19 cellular contexts compared by ENCODE assay signal in the genomic region with DNA sequence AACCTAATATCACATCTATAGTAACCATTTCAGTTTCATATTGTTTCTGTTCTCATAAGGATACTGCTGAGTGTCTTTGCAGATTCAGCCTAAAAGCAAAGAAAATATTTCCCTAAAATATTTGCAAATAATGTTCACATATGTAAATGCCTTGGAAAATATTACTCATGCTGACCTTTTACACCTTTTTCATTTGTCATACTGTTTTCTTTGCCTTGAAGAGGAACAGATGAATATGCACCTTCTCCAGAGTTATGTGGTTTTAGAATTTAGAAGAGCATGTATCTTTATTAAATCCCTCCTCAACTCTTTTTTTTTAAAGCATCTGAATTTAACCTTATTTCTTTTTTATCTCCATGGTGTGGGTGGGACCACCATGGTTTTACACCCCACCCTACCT. TPM values are rescaled to one million over a fixed set of nuclear protein-coding genes. Genes with fewer than 3 reads are reported as not detected.
DNase-seq lines count a peak whose midpoint lies in the region; ATAC-seq, FAIRE-seq and TF ChIP-seq lines count a peak whose summit lies in the region.
"Had no signal": no experiment of that assay in that cellular context is flagged by ENCODE, and none has a peak within 500 bp of the region (broad histone marks: within the 10 kb centered on the region; RNA-seq: fewer than 3 reads in every experiment).

No MANE protein-coding gene starts in this region.

- H3K4me3 Mint-ChIP-seq in activated CD4-positive, alpha-beta T cell treated with anti-CD3 and anti-CD28 coated beads for 36 hours, result no peak overlapping the region
- H3K4me3 Mint-ChIP-seq: dendritic cell treated with granulocyte-macrophage colony-stimulating factor and Interleukin-4, amounts not matched to agents 40 ng/mL and 50 ng/mL, for 4 days had no signal

- intact Hi-C loops in activated CD4-positive, alpha-beta T cell treated with anti-CD3 and anti-CD28 coated beads for 36 hours (cut with DNase I, micrococcal nuclease), result loop anchor here (2.0 kb wide), 1 partner anchor 33 kb away; a partner anchor contains a TSS
- intact Hi-C loops in PC-3 (cut with micrococcal nuclease), result no loop called here

- H3K27me3 ChIP-seq in PC-3 (ENCODE audit: low read length) (no peaks in the 10 kb centered on the region), bronchial epithelial cell (ENCODE audit: control insufficient read depth, insufficient read depth, low read length) (no peaks in the 10 kb centered on the region), muscle layer of duodenum (ENCODE audit: low read depth, low read length) (no peaks in the 10 kb centered on the region)
- H3K27me3 ChIP-seq: right atrium auricular region had no signal

- no peaks in the 10 kb centered on the region for H3K9me2 ChIP-seq in PC-3 (replicated peaks; ENCODE audit: low read length)
- H3K9me2 ChIP-seq: SK-N-SH had no signal

- no peaks in the 10 kb centered on the region for H3K9me3 Mint-ChIP-seq in activated CD4-positive, alpha-beta T cell treated with anti-CD3 and anti-CD28 coated beads for 36 hours (ENCODE audit: low read depth)
- H3K9me3 Mint-ChIP-seq: dendritic cell treated with granulocyte-macrophage colony-stimulating factor and Interleukin-4, amounts not matched to agents 40 ng/mL and 50 ng/mL, for 4 days had no signal

- no peaks in the 10 kb centered on the region for H3F3A ChIP-seq in PC-3 (ENCODE audit: low read length, unreplicated experiment)

- no peak for FAIRE-seq in bronchial epithelial cell (lab: Jason Lieb, UNC)
- FAIRE-seq: HTR-8/SVneo had no signal

- H3K27ac ChIP-seq in PC-3 (ENCODE audit: low read length) (0 out of 2 replicates have a peak overlapping the region, but pooled peaks have one; percentile 5), muscle layer of duodenum (ENCODE audit: low read length) (peak overlapping the region; percentile 24)
- H3K27ac ChIP-seq: right atrium auricular region had no signal

- no peaks in the 10 kb centered on the region for H3K27me3 Mint-ChIP-seq in activated CD4-positive, alpha-beta T cell treated with anti-CD3 and anti-CD28 coated beads for 36 hours
- H3K27me3 Mint-ChIP-seq: dendritic cell treated with granulocyte-macrophage colony-stimulating factor and Interleukin-4, amounts not matched to agents 40 ng/mL and 50 ng/mL, for 4 days had no signal

- no peaks in the 10 kb centered on the region for H3K79me2 ChIP-seq in PC-3 (ENCODE audit: low read length)

- H3K4me1 Mint-ChIP-seq in activated CD4-positive, alpha-beta T cell treated with anti-CD3 and anti-CD28 coated beads for 36 hours, result peaks cover 26% of the 10 kb centered on the region

- peaks cover 44% of the 10 kb centered on the region for H3K36me3 ChIP-seq in PC-3 (ENCODE audit: low read depth, low read length)
- peaks cover 2% of the 10 kb centered on the region for H3K36me3 ChIP-seq in bronchial epithelial cell (ENCODE audit: control insufficient read depth, insufficient read depth, low read length)
- peaks cover 33 to 40% of the 10 kb centered on the region in 2 donors for H3K36me3 ChIP-seq in muscle layer of duodenum (ENCODE audit: control insufficient read depth in 1 of 2, insufficient read depth in 2 of 2, low read length in 2 of 2)

- no peak for TF ChIP-seq CTCF in PC-3 (conservative IDR thresholded peaks at IDR 0.05; ENCODE audit: low read depth, low read length)
- no peak for TF ChIP-seq CTCF in bronchial epithelial cell (IDR thresholded peaks at IDR 0.05; ENCODE audit: insufficient read depth, low read length, severe bottlenecking)

- POLR2A ChIA-PET in activated CD4-positive, alpha-beta T cell treated with anti-CD3 and anti-CD28 coated beads for 36 hours (lab: Charles Lee), result no interaction called here
- POLR2A ChIA-PET in PC-3 (lab: Charles Lee; ENCODE audit: unreplicated experiment), result no interaction called here

- peaks cover 21% of the 10 kb centered on the region for H3K4me1 ChIP-seq in PC-3 (ENCODE audit: insufficient read depth, low read length)
- H3K4me1 ChIP-seq in muscle layer of duodenum (ENCODE audit: control insufficient read depth in 1 of 2, insufficient read depth in 2 of 2, low read length in 2 of 2), result peaks cover 0 to 3% of the 10 kb centered on the region in 2 donors
- H3K4me1 ChIP-seq: right atrium auricular region had no signal

- no TSS peak for BruUV-seq in PC-3 (replicated peaks; lab: Mats Ljungman, UMichigan)

- no peaks in the 10 kb centered on the region for H4K20me1 ChIP-seq in PC-3 (ENCODE audit: low read length)

- no peak overlapping the region for H3K9ac ChIP-seq in PC-3 (ENCODE audit: low read length)
- H3K9ac ChIP-seq: SK-N-SH had no signal

- no peaks in the 10 kb centered on the region for H3K9me3 ChIP-seq in PC-3 (ENCODE audit: low read length)
- H3K9me3 ChIP-seq in muscle layer of duodenum (ENCODE audit: control insufficient read depth in 1 of 2, low read length in 2 of 2), result no peaks in the 10 kb centered on the region
- H3K9me3 ChIP-seq: SK-N-SH had no signal

- H3K4me3 ChIP-seq in PC-3 (ENCODE audit: low read length) (no peak overlapping the region), bronchial epithelial cell (ENCODE audit: low read depth, low read length) (no peak overlapping the region), muscle layer of duodenum (ENCODE audit: low read depth in 1 of 2, low read length in 2 of 2) (no peak overlapping the region)
- H3K4me3 ChIP-seq: right atrium auricular region had no signal

- no peak for DNase-seq in activated CD4-positive, alpha-beta T cell treated with anti-CD3 and anti-CD28 coated beads for 36 hours
- DNase-seq in activated CD4-positive, alpha-beta T cell treated with anti-CD3 and anti-CD28 coated beads for 48 hours, result no peak
- DNase-seq in PC-3, result peak; percentile 59
- peak; percentile 64 for DNase-seq in bronchial epithelial cell (ENCODE audit: low read depth)
- no peak for DNase-seq in NCI-H187 (lab: John Stamatoyannopoulos, UW)
- no peak for DNase-seq in activated effector memory CD4-positive, alpha-beta T cell treated with anti-CD3 and anti-CD28 coated beads, Interleukin-2, amount 50 U/mL, for 16 hours
- DNase-seq: 8988T; activated CD4-positive, alpha-beta T cell treated with anti-CD3 and anti-CD28 coated beads, Interleukin-2, amount 50 U/mL, for 1 hour; DMS 273 treated with DMSO at 0.1 percent for 48 hours; erythroblast; NCI-H1436; NCI-H774; nucleus accumbens; SK-N-SH had no signal

- peak overlapping the region; percentile 89 for H3K27ac Mint-ChIP-seq in activated CD4-positive, alpha-beta T cell treated with anti-CD3 and anti-CD28 coated beads for 36 hours
- H3K27ac Mint-ChIP-seq: dendritic cell treated with granulocyte-macrophage colony-stimulating factor and Interleukin-4, amounts not matched to agents 40 ng/mL and 50 ng/mL, for 4 days had no signal

- peak; percentile 40 for ATAC-seq in activated CD4-positive, alpha-beta T cell treated with anti-CD3 and anti-CD28 coated beads for 36 hours
- ATAC-seq in PC-3 (peak; percentile 40), GM18502 (IDR thresholded peaks at IDR 0.05; ENCODE audit: poor library complexity, unreplicated experiment) (no peak)

- peak overlapping the region; percentile 41 for H3K4me2 ChIP-seq in PC-3 (ENCODE audit: low read length)
- H3K4me2 ChIP-seq: SK-N-SH had no signal

- CTCF ChIA-PET in activated CD4-positive, alpha-beta T cell treated with anti-CD3 and anti-CD28 coated beads for 36 hours (lab: Charles Lee), result interaction anchor here (1.2 to 2.7 kb wide), 5 partner anchors 9 to 25 kb away, joined by 3 to 8 read pairs (median 3); no protein-coding TSS in a partner anchor
- CTCF ChIA-PET in PC-3 (lab: Charles Lee), result no interaction called here

- H3K36me3 Mint-ChIP-seq in activated CD4-positive, alpha-beta T cell treated with anti-CD3 and anti-CD28 coated beads for 36 hours (ENCODE audit: low read depth), result peaks cover 35% of the 10 kb centered on the region

- no peak overlapping the region for H2AFZ ChIP-seq in PC-3 (ENCODE audit: low read length)

RNA-seq across cellular contexts. Expression of a gene that starts 32.5 kb away (rescaled TPM):
- total RNA-seq in activated CD4-positive, alpha-beta T cell treated with anti-CD3 and anti-CD28 coated beads for 36 hours, result 10 to 100 TPM; 22.0 to 24.3 TPM
- total RNA-seq in PC-3 (2014; rRNA removed) (23.3 and 29.0 TPM in 2 replicates), bronchial epithelial cell (15.0 and 22.0 TPM in 2 replicates)

RNA-seq across cellular contexts. Expression of a gene that starts 32.6 kb away (rescaled TPM):
- 10 to 100 TPM; 22.0 to 23.1 TPM for total RNA-seq in activated CD4-positive, alpha-beta T cell treated with anti-CD3 and anti-CD28 coated beads for 36 hours
- total RNA-seq in PC-3 (2014; rRNA removed) (13.7 and 18.7 TPM in 2 replicates), bronchial epithelial cell (15.2 and 16.6 TPM in 2 replicates)

Comparison
In these comparisons a context has a peak if more than half of its experiments do, and no peak if none do; other contexts are left out.
1. DNase-seq: peak in PC-3 (single experiment) and bronchial epithelial cell (single experiment); none in activated CD4-positive, alpha-beta T cell treated with anti-CD3 and anti-CD28 coated beads for 36 hours (single experiment), activated CD4-positive, alpha-beta T cell treated with anti-CD3 and anti-CD28 coated beads for 48 hours (single experiment), NCI-H187 (0 of 2) and activated effector memory CD4-positive, alpha-beta T cell treated with anti-CD3 and anti-CD28 coated beads, Interleukin-2, amount 50 U/mL, for 16 hours (single experiment).